Comparison of ENCODE assay signal across 9 cellular contexts in genomic region chr1:7549277-7549676, GRCh38.
DNase-seq lines count a peak whose midpoint lies in the region; ATAC-seq and TF ChIP-seq lines count a peak whose summit lies in the region.
"Had no signal": no experiment of that assay in that cellular context is flagged by ENCODE, and none has a peak within 500 bp of the region (broad histone marks: within the 10 kb centered on the region; RNA-seq: fewer than 3 reads in every experiment).

No MANE protein-coding gene starts in this region.

- H3K36me3 ChIP-seq in lung (ENCODE audit: control insufficient read depth in 2 of 2, insufficient read depth in 2 of 2, low read length in 2 of 2) = no peaks in the 10 kb centered on the region
- H3K36me3 ChIP-seq in Caco-2 (ENCODE audit: control insufficient read depth, insufficient read depth, low read length) = no peaks in the 10 kb centered on the region

- H3K4me3 Mint-ChIP-seq in activated naive CD8-positive, alpha-beta T cell treated with anti-CD3 and anti-CD28 coated beads for 36 hours = peak overlapping the region; percentile 33
- H3K4me3 Mint-ChIP-seq in WTC11 = no peak overlapping the region
- H3K4me3 Mint-ChIP-seq in Caco-2 (ENCODE audit: unreplicated experiment) = no peak overlapping the region
- H3K4me3 Mint-ChIP-seq: memory B cell had no signal

- intact Hi-C loops in Caco-2 (cut with micrococcal nuclease; ENCODE audit: unreplicated experiment) = no loop called here

- no peaks in the 10 kb centered on the region for H3K9me3 Mint-ChIP-seq in activated naive CD8-positive, alpha-beta T cell treated with anti-CD3 and anti-CD28 coated beads for 36 hours
- peaks cover 8% of the 10 kb centered on the region for H3K9me3 Mint-ChIP-seq in WTC11
- H3K9me3 Mint-ChIP-seq in Caco-2 (ENCODE audit: unreplicated experiment) = no peaks in the 10 kb centered on the region

- peaks cover 11% of the 10 kb centered on the region for H3K4me1 Mint-ChIP-seq in activated naive CD8-positive, alpha-beta T cell treated with anti-CD3 and anti-CD28 coated beads for 36 hours
- H3K4me1 Mint-ChIP-seq in WTC11 (peaks cover 23% of the 10 kb centered on the region), Caco-2 (ENCODE audit: low read depth, unreplicated experiment) (peaks cover 7% of the 10 kb centered on the region)
- H3K4me1 Mint-ChIP-seq: memory B cell had no signal

- no peaks in the 10 kb centered on the region for H3K36me3 Mint-ChIP-seq in activated naive CD8-positive, alpha-beta T cell treated with anti-CD3 and anti-CD28 coated beads for 36 hours
- H3K36me3 Mint-ChIP-seq in WTC11 = no peaks in the 10 kb centered on the region
- no peaks in the 10 kb centered on the region for H3K36me3 Mint-ChIP-seq in Caco-2 (ENCODE audit: insufficient read depth, unreplicated experiment)
- H3K36me3 Mint-ChIP-seq: memory B cell had no signal

- H3K9me3 ChIP-seq in lung (ENCODE audit: control insufficient read depth in 2 of 2, insufficient read depth in 1 of 2, low read length in 1 of 2) (no peaks in the 10 kb centered on the region), Caco-2 (no peaks in the 10 kb centered on the region)

- DNase-seq in DMS153 treated with DMSO at 0.1 percent for 48 hours (lab: John Stamatoyannopoulos, UW; ENCODE audit: unreplicated experiment) (peak; percentile 27), KBM-7 (peak; percentile 18), lung (ENCODE audit: low spot score) (peak; percentile 52), WTC11 (ENCODE audit: low spot score) (no peak), GM10248 (ENCODE audit: extremely low spot score) (no peak), Caco-2 (no peak)
- peak; percentile 59 for DNase-seq in activated naive CD8-positive, alpha-beta T cell treated with anti-CD3 and anti-CD28 coated beads for 36 hours

- H3K4me3 ChIP-seq in lung = no peak overlapping the region
- no peak overlapping the region for H3K4me3 ChIP-seq in Caco-2 (ENCODE audit: low read depth, low read length)

- H3K27ac ChIP-seq in lung (ENCODE audit: low read depth in 1 of 2, low read length in 1 of 2) = peak overlapping the region in 1 of 2 donors; percentile 43

- TF ChIP-seq CTCF in lung (IDR thresholded peaks at IDR 0.05; ENCODE audit: control extremely low read depth, extremely low read depth) (no peak), WTC11 (IDR thresholded peaks at IDR 0.05) (no peak), GM10248 (IDR thresholded peaks at IDR 0.05; ENCODE audit: control extremely low read depth, extremely low read depth, low read depth, missing control alignments) (no peak), Caco-2 (IDR thresholded peaks at IDR 0.05; ENCODE audit: insufficient read depth in 1 of 2, low read depth in 1 of 2, low read length in 1 of 2, severe bottlenecking in 1 of 2, unreplicated experiment in 1 of 2) (no peak)

- H3K27ac Mint-ChIP-seq in activated naive CD8-positive, alpha-beta T cell treated with anti-CD3 and anti-CD28 coated beads for 36 hours = peak overlapping the region; percentile 94
- H3K27ac Mint-ChIP-seq in WTC11 (no peak overlapping the region), Caco-2 (ENCODE audit: unreplicated experiment) (no peak overlapping the region)
- H3K27ac Mint-ChIP-seq: memory B cell had no signal

- peaks cover 0 to 29% of the 10 kb centered on the region in 2 donors for H3K4me1 ChIP-seq in lung (ENCODE audit: control insufficient read depth in 2 of 2, insufficient read depth in 2 of 2, low read length in 2 of 2)
- H3K4me1 ChIP-seq in Caco-2 = no peaks in the 10 kb centered on the region

- 18% methylated on average over 6 of the region's 6 CpGs for WGBS in lung, 2 donors

- ATAC-seq in lung (ENCODE audit: insufficient read depth, low FRiP score) (peak; percentile 36), GM19455 (IDR thresholded peaks at IDR 0.05; ENCODE audit: unreplicated experiment) (no peak), WTC11 (no peak)

- POLR2A ChIA-PET in WTC11 (lab: Charles Lee) (interaction anchor here (0.7 kb wide), 1 partner anchor 1410 kb away, joined by 4 read pairs; no protein-coding TSS in a partner anchor), GM10248 (lab: Yijun Ruan, JAX) (interaction anchor here (0.6 kb wide), 1 partner anchor 13 kb away, joined by 4 read pairs; no protein-coding TSS in a partner anchor), Caco-2 (lab: Charles Lee) (no interaction called here)

- in situ Hi-C loops in KBM-7 (cut with MboI; ENCODE audit: low pct_unique_long_range_greater_than_20kb, low sequenced_read_pairs) = no loop called here

- no TSS peak for BruUV-seq in Caco-2 (replicated peaks; lab: Mats Ljungman, UMichigan)

- CTCF ChIA-PET in WTC11 (lab: Charles Lee) = interaction anchor here (0.6 to 4.2 kb wide), 3 partner anchors 9 to 75 kb away, joined by 4 to 17 read pairs (median 6); no protein-coding TSS in a partner anchor
- CTCF ChIA-PET in GM10248 (lab: Yijun Ruan, JAX) = no interaction called here
- CTCF ChIA-PET in Caco-2 (lab: Charles Lee) = no interaction called here

- H3K27me3 Mint-ChIP-seq in activated naive CD8-positive, alpha-beta T cell treated with anti-CD3 and anti-CD28 coated beads for 36 hours = peaks cover 18% of the 10 kb centered on the region
- H3K27me3 Mint-ChIP-seq in WTC11 (ENCODE audit: low read depth) = no peaks in the 10 kb centered on the region
- H3K27me3 Mint-ChIP-seq in Caco-2 (ENCODE audit: insufficient read depth, unreplicated experiment) = peaks cover 8% of the 10 kb centered on the region

- H3K27me3 ChIP-seq in lung (ENCODE audit: control insufficient read depth, insufficient read depth) = no peaks in the 10 kb centered on the region
- no peaks in the 10 kb centered on the region for H3K27me3 ChIP-seq in Caco-2 (replicated peaks; ENCODE audit: control insufficient read depth, insufficient read depth, low read length)

TF ChIP-seq in WTC11, 78 proteins besides CTCF, POLR2A, EP300 and RAD21:
- no peak for TF ChIP-seq ATF3 (CRISPR knock-in tag; conservative IDR thresholded peaks at IDR 0.05)

Comparison
In these comparisons a context has a peak if more than half of its experiments do, and no peak if none do; other contexts are left out.
1. DNase-seq: peak in DMS153 treated with DMSO at 0.1 percent for 48 hours (single experiment), KBM-7 (single experiment), activated naive CD8-positive, alpha-beta T cell treated with anti-CD3 and anti-CD28 coated beads for 36 hours (single experiment) and lung (single experiment); none in WTC11 (single experiment), GM10248 (single experiment) and Caco-2 (0 of 2).